Comparison of ENCODE assay signal across 20 cellular contexts in genomic region chr7:946256-946996, GRCh38. TPM values are rescaled to one million over a fixed set of nuclear protein-coding genes. Genes with fewer than 3 reads are reported as not detected.
DNase-seq lines count a peak whose midpoint lies in the region; ATAC-seq, FAIRE-seq and TF ChIP-seq lines count a peak whose summit lies in the region.
"Had no signal": no experiment of that assay in that cellular context is flagged by ENCODE, and none has a peak within 500 bp of the region (broad histone marks: within the 10 kb centered on the region; RNA-seq: fewer than 3 reads in every experiment).

No MANE protein-coding gene starts in this region.

- H3K4me3 ChIP-seq in keratinocyte (ENCODE audit: control insufficient read depth in 2 of 3, extremely low read depth in 1 of 3, insufficient read depth in 2 of 3, low read depth in 1 of 3, low read length in 3 of 3) (no peak overlapping the region), trophoblast cell (ENCODE audit: low read depth, low read length) (no peak overlapping the region)
- no peak overlapping the region for H3K4me3 ChIP-seq in CD8-positive, alpha-beta T cell (ENCODE audit: low read depth, low read length)
- H3K4me3 ChIP-seq: gastrocnemius medialis, SJSA1 had no signal

- no TSS peak for BruUV-seq in Calu3 (replicated peaks; lab: Mats Ljungman, UMichigan)

- CTCF ChIA-PET in Calu3 (lab: Charles Lee), result interaction anchor here (0.7 to 1.9 kb wide), 5 partner anchors 18 to 78 kb away, joined by 3 to 17 read pairs (median 10); no protein-coding TSS in a partner anchor
- CTCF ChIA-PET in RWPE1 (lab: Yijun Ruan, JAX), result interaction anchor here (1.0 kb wide), 1 partner anchor 8 kb away, joined by 3 read pairs; the partner anchor contains the start of gene ADAP1
- CTCF ChIA-PET in CD8-positive, alpha-beta T cell (lab: Charles Lee), result no interaction called here

- peaks cover 6% of the 10 kb centered on the region for H3K9me3 Mint-ChIP-seq in Calu3 (ENCODE audit: low read depth, unreplicated experiment)
- no peaks in the 10 kb centered on the region for H3K9me3 Mint-ChIP-seq in CD8-positive, alpha-beta T cell

- no peak overlapping the region for H4K12ac ChIP-seq in trophoblast cell (ENCODE audit: low read depth, low read length)

- peak overlapping the region; percentile 79 for H3K4me2 ChIP-seq in keratinocyte (ENCODE audit: control insufficient read depth, extremely low read depth, insufficient read depth, low read depth, low read length)
- no peak overlapping the region for H3K4me2 ChIP-seq in trophoblast cell (ENCODE audit: low read length)

- H4K91ac ChIP-seq in trophoblast cell (ENCODE audit: low read depth, low read length), result peak overlapping the region; percentile 33

- no peak overlapping the region for H3K18ac ChIP-seq in trophoblast cell (ENCODE audit: low read length)

- H3K36me3 Mint-ChIP-seq in Calu3 (ENCODE audit: insufficient read depth, unreplicated experiment), result peaks cover 75% of the 10 kb centered on the region
- no peaks in the 10 kb centered on the region for H3K36me3 Mint-ChIP-seq in CD8-positive, alpha-beta T cell

- peak; percentile 84 for DNase-seq in Calu3
- DNase-seq in RWPE1 (ENCODE audit: low spot score), result no peak
- no peak for DNase-seq in keratinocyte (ENCODE audit: low read depth, low spot score)
- no peak for DNase-seq in trophoblast cell
- no peak for DNase-seq in ecto neural progenitor cell (ENCODE audit: low spot score)
- no peak for DNase-seq in CD8-positive, alpha-beta T cell
- no peak for DNase-seq in NCI-H82 (lab: John Stamatoyannopoulos, UW)
- DNase-seq: activated CD4-positive, alpha-beta T cell treated with anti-CD3 and anti-CD28 coated beads for 36 hours; activated naive CD8-positive, alpha-beta T cell treated with anti-CD3 and anti-CD28 coated beads for 36 hours; gastrocnemius medialis; NCI-H1092 treated with DMSO at 0.1 percent for 48 hours; stimulated activated CD4-positive, alpha-beta T cell treated with anti-CD3 and anti-CD28 coated beads, Interleukin-2, amount 100 ng/mL, for 48 hours; stimulated activated CD8-positive, alpha-beta memory T cell treated with anti-CD3 and anti-CD28 coated beads, Interleukin-4, amount 100 ng/mL, for 48 hours; T1000 had no signal

- H3K14ac ChIP-seq in trophoblast cell (ENCODE audit: low read length), result peak overlapping the region; percentile 30

- peak overlapping the region; percentile 87 for H3K27ac ChIP-seq in RWPE1
- peak overlapping the region; percentile 67 for H3K27ac ChIP-seq in keratinocyte (ENCODE audit: control insufficient read depth, insufficient read depth, low read length)
- H3K27ac ChIP-seq in trophoblast cell (ENCODE audit: low read depth, low read length), result no peak overlapping the region
- no peak overlapping the region for H3K27ac ChIP-seq in CD8-positive, alpha-beta T cell (ENCODE audit: low read depth, low read length)
- H3K27ac ChIP-seq: gastrocnemius medialis, SJSA1 had no signal

- H3K36me3 ChIP-seq in keratinocyte (ENCODE audit: control insufficient read depth in 2 of 2, extremely low read depth in 1 of 2, insufficient read depth in 2 of 2, low read length in 2 of 2) (no peaks in the 10 kb centered on the region), trophoblast cell (ENCODE audit: control insufficient read depth in 1 of 2, insufficient read depth in 2 of 2, low read length in 2 of 2) (no peaks in the 10 kb centered on the region)
- no peaks in the 10 kb centered on the region for H3K36me3 ChIP-seq in CD8-positive, alpha-beta T cell (ENCODE audit: insufficient read depth, low read length)
- H3K36me3 ChIP-seq: gastrocnemius medialis, SJSA1 had no signal

- no peak overlapping the region for H4K8ac ChIP-seq in trophoblast cell (ENCODE audit: low read depth, low read length)

- H2BK12ac ChIP-seq in trophoblast cell (ENCODE audit: low read length), result peak overlapping the region; percentile 46

- H2AFZ ChIP-seq in keratinocyte (ENCODE audit: control insufficient read depth, low read length), result peak overlapping the region; percentile 87
- peak overlapping the region; percentile 14 for H2AFZ ChIP-seq in trophoblast cell (ENCODE audit: insufficient read depth, low read length, poor library complexity)

- H3K79me1 ChIP-seq in trophoblast cell (ENCODE audit: low read length), result peaks cover 11% of the 10 kb centered on the region

- intact Hi-C loops in Calu3 (cut with micrococcal nuclease; ENCODE audit: unreplicated experiment), result loop anchor here (5.0 kb wide), 1 partner anchor 34 kb away; no protein-coding TSS in a partner anchor
- intact Hi-C loops in CD8-positive, alpha-beta T cell (cut with DNase I, micrococcal nuclease), result no loop called here

- H2AK5ac ChIP-seq in trophoblast cell (ENCODE audit: low read length), result no peak overlapping the region

- H3K4me3 Mint-ChIP-seq in Calu3 (ENCODE audit: low read depth, unreplicated experiment), result peak overlapping the region; percentile 65
- no peak overlapping the region for H3K4me3 Mint-ChIP-seq in CD8-positive, alpha-beta T cell
- H3K4me3 Mint-ChIP-seq: activated CD4-positive, alpha-beta T cell treated with anti-CD3 and anti-CD28 coated beads for 36 hours; activated naive CD8-positive, alpha-beta T cell treated with anti-CD3 and anti-CD28 coated beads for 36 hours had no signal

- peaks cover 16% of the 10 kb centered on the region for H3K4me1 ChIP-seq in keratinocyte (ENCODE audit: control insufficient read depth, extremely low read depth, insufficient read depth, low read length)
- peaks cover 13% of the 10 kb centered on the region in 2 experiments for H3K4me1 ChIP-seq in trophoblast cell (ENCODE audit: control insufficient read depth in 1 of 2, insufficient read depth in 2 of 2, low read length in 2 of 2)
- no peaks in the 10 kb centered on the region for H3K4me1 ChIP-seq in CD8-positive, alpha-beta T cell (ENCODE audit: insufficient read depth, low read length)
- H3K4me1 ChIP-seq: gastrocnemius medialis, SJSA1 had no signal

- dilution Hi-C loops in keratinocyte (cut with MboI; ENCODE audit: extremely low pct_ligation_motif_present, low sequenced_read_pairs), result no loop called here

- POLR2A ChIA-PET in RWPE1 (lab: Yijun Ruan, JAX; ENCODE audit: low non-redundant PET), result interaction anchor here (0.5 kb wide), 1 partner anchor 278 kb away, joined by 3 read pairs; no protein-coding TSS in a partner anchor
- POLR2A ChIA-PET in CD8-positive, alpha-beta T cell (lab: Charles Lee), result no interaction called here

- no peak overlapping the region for H3K23ac ChIP-seq in trophoblast cell (ENCODE audit: low read length)

- H3K79me2 ChIP-seq in keratinocyte (ENCODE audit: control insufficient read depth, insufficient read depth, low read length) (no peaks in the 10 kb centered on the region), trophoblast cell (ENCODE audit: control insufficient read depth, insufficient read depth, low read length, poor library complexity) (peaks cover 3% of the 10 kb centered on the region)

- peaks cover 69% of the 10 kb centered on the region for H3K4me1 Mint-ChIP-seq in Calu3 (ENCODE audit: low read depth, unreplicated experiment)
- H3K4me1 Mint-ChIP-seq in CD8-positive, alpha-beta T cell (ENCODE audit: low read depth), result peaks cover 3% of the 10 kb centered on the region

- H3K27me3 Mint-ChIP-seq in Calu3 (ENCODE audit: unreplicated experiment), result no peaks in the 10 kb centered on the region
- H3K27me3 Mint-ChIP-seq in CD8-positive, alpha-beta T cell (ENCODE audit: low read depth), result no peaks in the 10 kb centered on the region
- H3K27me3 Mint-ChIP-seq: activated CD4-positive, alpha-beta T cell treated with anti-CD3 and anti-CD28 coated beads for 36 hours; activated naive CD8-positive, alpha-beta T cell treated with anti-CD3 and anti-CD28 coated beads for 36 hours had no signal

- H3K9me3 ChIP-seq in keratinocyte (ENCODE audit: control insufficient read depth, low read depth, low read length), result no peaks in the 10 kb centered on the region
- H3K9me3 ChIP-seq in trophoblast cell (ENCODE audit: insufficient read depth, low read depth, low read length), result peaks cover 3% of the 10 kb centered on the region
- H3K9me3 ChIP-seq in CD8-positive, alpha-beta T cell (ENCODE audit: low read length), result no peaks in the 10 kb centered on the region
- H3K9me3 ChIP-seq: gastrocnemius medialis, SJSA1 had no signal

- TF ChIP-seq CTCF in Calu3 (IDR thresholded peaks at IDR 0.05; ENCODE audit: unreplicated experiment), result no peak
- no peak for TF ChIP-seq CTCF in RWPE1 (conservative IDR thresholded peaks at IDR 0.05; ENCODE audit: low read depth)
- no peak for TF ChIP-seq CTCF in keratinocyte (optimal IDR thresholded peaks at IDR 0.05 in 1 of 3, IDR thresholded peaks at IDR 0.05 in 1 of 3, conservative IDR thresholded peaks at IDR 0.05 in 1 of 3; ENCODE audit: extremely low read depth in 1 of 3, insufficient read depth in 2 of 3, low read length in 3 of 3)
- TF ChIP-seq CTCF in CD8-positive, alpha-beta T cell (IDR thresholded peaks at IDR 0.05), result no peak

- peak overlapping the region; percentile 97 for H3K27ac Mint-ChIP-seq in Calu3 (ENCODE audit: unreplicated experiment)
- no peak overlapping the region for H3K27ac Mint-ChIP-seq in CD8-positive, alpha-beta T cell
- H3K27ac Mint-ChIP-seq: activated CD4-positive, alpha-beta T cell treated with anti-CD3 and anti-CD28 coated beads for 36 hours; activated naive CD8-positive, alpha-beta T cell treated with anti-CD3 and anti-CD28 coated beads for 36 hours had no signal

- peak overlapping the region; percentile 56 for H2BK120ac ChIP-seq in trophoblast cell (ENCODE audit: insufficient read depth, low read length, poor library complexity)

- H3K27me3 ChIP-seq in keratinocyte (ENCODE audit: control insufficient read depth, extremely low read depth, insufficient read depth, low read length) (no peaks in the 10 kb centered on the region), trophoblast cell (ENCODE audit: insufficient read depth, low read length) (no peaks in the 10 kb centered on the region)
- no peaks in the 10 kb centered on the region for H3K27me3 ChIP-seq in CD8-positive, alpha-beta T cell (ENCODE audit: insufficient read depth, low read length)

- ATAC-seq in CD8-positive, alpha-beta T cell, result no peak
- ATAC-seq in HG02798 (IDR thresholded peaks at IDR 0.05; ENCODE audit: poor library complexity, unreplicated experiment), result no peak
- ATAC-seq: activated CD4-positive, alpha-beta T cell treated with anti-CD3 and anti-CD28 coated beads for 36 hours; gastrocnemius medialis had no signal

- H3K9ac ChIP-seq in keratinocyte (ENCODE audit: control insufficient read depth, extremely low read depth, insufficient read depth, low read length) (peak overlapping the region; percentile 60), trophoblast cell (ENCODE audit: low read length) (no peak overlapping the region)

- no peak overlapping the region for H3K4ac ChIP-seq in trophoblast cell (ENCODE audit: low read depth, low read length)

- WGBS in trophoblast cell (ENCODE audit: extremely low coverage, insufficient coverage, insufficient read length), result no CpG with 5 or more reads among the region's 29 CpGs

- no peaks in the 10 kb centered on the region for H4K20me1 ChIP-seq in keratinocyte (ENCODE audit: control insufficient read depth, extremely low read depth, insufficient read depth, low read length)

- H3K9me1 ChIP-seq in keratinocyte (ENCODE audit: control insufficient read depth, extremely low read depth, insufficient read depth, low read length), result no peaks in the 10 kb centered on the region

- no peak for FAIRE-seq in keratinocyte (lab: Jason Lieb, UNC)
- FAIRE-seq: urothelium cell line had no signal

- no peak overlapping the region for H2BK5ac ChIP-seq in trophoblast cell (ENCODE audit: low read depth, low read length, poor library complexity)

RNA-seq across cellular contexts. Expression of gene ADAP1, which starts 8.1 kb away (rescaled TPM):
- total RNA-seq in Calu3 (2022), result 173 and 220 TPM in 2 replicates
- polyA plus RNA-seq in keratinocyte, result 4.3 to 6.2 TPM (median 5.5 TPM) in 3 replicates
- polyA plus RNA-seq in keratinocyte (2011; ENCODE audit: low read depth), result 6.9 TPM
- polyA plus RNA-seq in keratinocyte (2011; cell fraction: cytosol; rRNA removed), result 4.6 and 8.9 TPM in 2 replicates
- polyA plus RNA-seq in keratinocyte (2011; cell fraction: nucleus; rRNA removed), result 6.3 and 7.8 TPM in 2 replicates
- polyA plus RNA-seq in keratinocyte (2012; ENCODE audit: low replicate concordance), result 4.8 and 11.4 TPM in 2 replicates
- polyA minus RNA-seq in keratinocyte, result 6.1 to 10.8 TPM (median 6.8 TPM) in 3 replicates
- 9.8 TPM for polyA minus RNA-seq in keratinocyte (2011; cell fraction: cytosol; rRNA and poly(A)+ RNA removed)
- 3.2 and 5.8 TPM in 2 replicates for polyA minus RNA-seq in keratinocyte (2011; cell fraction: nucleus; rRNA and poly(A)+ RNA removed)
- polyA plus RNA-seq in trophoblast cell (2013), result 1.0 and 1.4 TPM in 2 replicates
- 10 to 100 TPM; 10.9 to 11.5 TPM for total RNA-seq in CD8-positive, alpha-beta T cell

RNA-seq across cellular contexts. Expression of gene COX19, which starts 28.9 kb away (rescaled TPM):
- total RNA-seq in Calu3 (2022), result 37.4 and 39.1 TPM in 2 replicates
- 4.7 to 6.3 TPM (median 6.2 TPM) in 3 replicates for polyA plus RNA-seq in keratinocyte
- polyA plus RNA-seq in keratinocyte (2011; ENCODE audit: low read depth), result 4.8 TPM
- 3.5 TPM in 2 replicates for polyA plus RNA-seq in keratinocyte (2011; cell fraction: cytosol; rRNA removed)
- 11.7 and 13.8 TPM in 2 replicates for polyA plus RNA-seq in keratinocyte (2011; cell fraction: nucleus; rRNA removed)
- polyA plus RNA-seq in keratinocyte (2012; ENCODE audit: low replicate concordance), result 5.4 and 6.2 TPM in 2 replicates
- 4.0 to 5.1 TPM (median 4.3 TPM) in 3 replicates for polyA minus RNA-seq in keratinocyte
- 0.58 TPM for polyA minus RNA-seq in keratinocyte (2011; cell fraction: cytosol; rRNA and poly(A)+ RNA removed)
- 3.2 and 5.5 TPM in 2 replicates for polyA minus RNA-seq in keratinocyte (2011; cell fraction: nucleus; rRNA and poly(A)+ RNA removed)
- 8.3 and 8.4 TPM in 2 replicates for polyA plus RNA-seq in trophoblast cell (2013)
- 10 to 100 TPM; 40.3 to 42.4 TPM for total RNA-seq in CD8-positive, alpha-beta T cell

RNA-seq across cellular contexts. Expression of gene CYP2W1, which starts 36.6 kb away (rescaled TPM):
- 0.71 and 1.3 TPM in 2 replicates for total RNA-seq in Calu3 (2022)
- 0.05 to 0.58 TPM (median 0.09 TPM) in 3 replicates for polyA plus RNA-seq in keratinocyte
- polyA plus RNA-seq in keratinocyte (2011; ENCODE audit: low read depth), result not detected
- polyA plus RNA-seq in keratinocyte (2011; cell fraction: cytosol; rRNA removed), result 0.10 TPM in 1 of 2 replicates, not detected in the other
- 0.17 and 0.18 TPM in 2 replicates for polyA plus RNA-seq in keratinocyte (2011; cell fraction: nucleus; rRNA removed)
- polyA plus RNA-seq in keratinocyte (2012; ENCODE audit: low replicate concordance), result 0.41 TPM in 1 of 2 replicates, not detected in the other
- 0.20 TPM in 1 of 3 replicates, not detected in the others for polyA minus RNA-seq in keratinocyte
- polyA minus RNA-seq in keratinocyte (2011; cell fraction: cytosol; rRNA and poly(A)+ RNA removed), result not detected
- polyA minus RNA-seq in keratinocyte (2011; cell fraction: nucleus; rRNA and poly(A)+ RNA removed), result 0.31 TPM in 1 of 2 replicates, not detected in the other
- 0.01 TPM in 1 of 2 replicates, not detected in the other for polyA plus RNA-seq in trophoblast cell (2013)
- not detected for total RNA-seq in CD8-positive, alpha-beta T cell
- total RNA-seq: activated CD4-positive, alpha-beta T cell treated with anti-CD3 and anti-CD28 coated beads for 36 hours; activated naive CD8-positive, alpha-beta T cell treated with anti-CD3 and anti-CD28 coated beads for 36 hours; gastrocnemius medialis; H4; myocyte; renal cortical epithelial cell; SJSA1 had no signal

Comparison
In these comparisons a context has a peak if more than half of its experiments do, and no peak if none do; other contexts are left out.
1. H3K27ac ChIP-seq: peak in RWPE1 (single experiment) and keratinocyte (single experiment); none in trophoblast cell (single experiment) and CD8-positive, alpha-beta T cell (single experiment).
2. RNA of gene ADAP1, which starts 8.1 kb away (total RNA-seq): 173 to 220 TPM in Calu3; 10.9 to 11.5 TPM in CD8-positive, alpha-beta T cell; every median in the first group is over 10 times any median in the second.